In genomic region chr6:36985384-36985962, GRCh38 we compare ENCODE assay signal across 8 cellular contexts. TPM values are rescaled to one million over a fixed set of nuclear protein-coding genes. Genes with fewer than 3 reads are reported as not detected.
DNase-seq lines count a peak whose midpoint lies in the region; ATAC-seq and TF ChIP-seq lines count a peak whose summit lies in the region.

No MANE protein-coding gene starts in this region.

- no peaks in the 10 kb centered on the region for H3K27me3 ChIP-seq in DND-41 (ENCODE audit: insufficient read depth, low read length, poor library complexity)
- H3K27me3 ChIP-seq in neural cell (ENCODE audit: insufficient read depth, low read depth, low read length): no peaks in the 10 kb centered on the region

- H3K79me2 ChIP-seq in DND-41 (ENCODE audit: insufficient read depth, low read length) (peaks cover 64% of the 10 kb centered on the region), neural cell (replicated peaks; ENCODE audit: insufficient read depth, low read length) (peaks cover 45% of the 10 kb centered on the region)

- peak overlapping the region; percentile 86 for H3K27ac ChIP-seq in DND-41 (ENCODE audit: low read length)
- peak overlapping the region; percentile 89 for H3K27ac ChIP-seq in neural cell (ENCODE audit: low read length)

- H2AFZ ChIP-seq in DND-41 (ENCODE audit: low read depth, low read length) (peak overlapping the region; percentile 81), neural cell (ENCODE audit: low read depth, low read length) (peak overlapping the region; percentile 69)

- peaks cover 43% of the 10 kb centered on the region for H4K20me1 ChIP-seq in DND-41 (ENCODE audit: insufficient read depth, low read length)
- H4K20me1 ChIP-seq in neural cell (ENCODE audit: insufficient read depth): peaks cover 7% of the 10 kb centered on the region

- TF ChIP-seq CTCF in DND-41 (IDR thresholded peaks at IDR 0.05; ENCODE audit: borderline replicate concordance, extremely low read depth, low read length, poor library complexity, severe bottlenecking) (no peak), cardiac fibroblast (IDR thresholded peaks at IDR 0.05; ENCODE audit: low read depth, low read length) (no peak), neural cell (IDR thresholded peaks at IDR 0.05; ENCODE audit: poor library complexity, severe bottlenecking) (no peak)

- H3K36me3 ChIP-seq in DND-41 (ENCODE audit: insufficient read depth, low read length) (peaks cover 29% of the 10 kb centered on the region), neural cell (ENCODE audit: insufficient read depth, low read length) (no peaks in the 10 kb centered on the region)

- H3K4me3 ChIP-seq in DND-41 (ENCODE audit: low read depth in 1 of 2, low read length in 2 of 2): peak overlapping the region; percentile 54 to 92
- peak overlapping the region; percentile 100 for H3K4me3 ChIP-seq in cardiac fibroblast (replicated peaks in 1 of 2; ENCODE audit: low read depth in 2 of 2, low read length in 2 of 2)
- peak overlapping the region; percentile 89 for H3K4me3 ChIP-seq in neural cell (ENCODE audit: low read length)

- no peak for TF ChIP-seq RAD21 in neural cell (conservative IDR thresholded peaks at IDR 0.05)

- ATAC-seq in DND-41 (ENCODE audit: insufficient read depth, low read depth): peak; percentile 13; the same call in 2 of the 3 replicates
- peak; percentile 5 for ATAC-seq in HG02970 (IDR thresholded peaks at IDR 0.05; ENCODE audit: low FRiP score, unreplicated experiment)

- H3K9me3 ChIP-seq in DND-41 (ENCODE audit: insufficient read depth, low read length, severe bottlenecking) (no peaks in the 10 kb centered on the region), neural cell (ENCODE audit: low read length) (no peaks in the 10 kb centered on the region)

- TF ChIP-seq EP300 in neural cell (conservative IDR thresholded peaks at IDR 0.05; ENCODE audit: poor library complexity, severe bottlenecking): no peak

- H3F3A ChIP-seq in neural cell (ENCODE audit: insufficient read depth, low read length, poor library complexity, severe bottlenecking): no peaks in the 10 kb centered on the region

- no peaks in the 10 kb centered on the region for H3K9me2 ChIP-seq in neural cell (ENCODE audit: insufficient read depth, low read length)

- peaks cover 41% of the 10 kb centered on the region for H3K4me1 ChIP-seq in DND-41 (ENCODE audit: insufficient read depth, low read length)

- H3K4me2 ChIP-seq in DND-41 (ENCODE audit: insufficient read depth, low read length) (peak overlapping the region; percentile 69), neural cell (ENCODE audit: low read length) (peak overlapping the region; percentile 95)

- no peak for DNase-seq in DND-41
- DNase-seq in cardiac fibroblast (ENCODE audit: low read depth in 2 of 2): no peak
- DNase-seq in NCI-H510A treated with DMSO at 0.1 percent for 48 hours (lab: John Stamatoyannopoulos, UW): no peak
- no peak for DNase-seq in GOT3 (lab: John Stamatoyannopoulos, UW)
- DNase-seq in stimulated activated CD4-positive, alpha-beta T cell treated with anti-CD3 and anti-CD28 coated beads, Interleukin-4, amount 100 ng/mL, for 24 hours: no peak
- DNase-seq in occipital lobe (lab: John Stamatoyannopoulos, UW): no peak

- peak overlapping the region; percentile 78 for H3K9ac ChIP-seq in DND-41 (ENCODE audit: low read depth, low read length)
- peak overlapping the region; percentile 92 for H3K9ac ChIP-seq in neural cell (ENCODE audit: low read length)

TF ChIP-seq in neural cell, 6 proteins besides CTCF, POLR2A, EP300 and RAD21:
- peak; percentile 20 for TF ChIP-seq TAF1 (IDR thresholded peaks at IDR 0.05; ENCODE audit: low read depth)
- TF ChIP-seq MXI1 (conservative IDR thresholded peaks at IDR 0.05; ENCODE audit: poor library complexity, severe bottlenecking): no peak

RNA-seq across cellular contexts. Expression of gene MTCH1, which starts 0.5 kb away (rescaled TPM):
- polyA plus RNA-seq in neural cell: 217 and 232 TPM in 2 replicates
- 164 and 170 TPM in 2 replicates for polyA minus RNA-seq in neural cell
- 133 TPM for total RNA-seq in occipital lobe

RNA-seq across cellular contexts. Expression of gene FGD2, which starts 20.0 kb away (rescaled TPM):
- polyA plus RNA-seq in neural cell: not detected in 2 replicates
- not detected in 2 replicates for polyA minus RNA-seq in neural cell
- total RNA-seq in occipital lobe: 2.0 TPM

RNA-seq across cellular contexts. Expression of gene PI16, which starts 30.9 kb away (rescaled TPM):
- polyA plus RNA-seq in neural cell: 0.56 TPM in 1 of 2 replicates, not detected in the other
- not detected in 2 replicates for polyA minus RNA-seq in neural cell
- 0.78 TPM for total RNA-seq in occipital lobe
